ENCODE assay signal across 19 cellular contexts in genomic region chr22:50118129-50118528, GRCh38. TPM values are rescaled to one million over a fixed set of nuclear protein-coding genes. Genes with fewer than 3 reads are reported as not detected.
"Had no signal": no experiment of that assay in that cellular context is flagged by ENCODE, and none has a peak within 500 bp of the region (broad histone marks: within the 10 kb centered on the region; RNA-seq: fewer than 3 reads in every experiment).

No MANE protein-coding gene starts in this region.

- ATAC-seq: activated CD4-positive, alpha-beta T cell treated with anti-CD3 and anti-CD28 coated beads for 36 hours; foreskin keratinocyte; left lobe of liver; stimulated activated naive CD8-positive, alpha-beta T cell treated with anti-CD3 and anti-CD28 coated beads, Interleukin-15, amount 100 ng/mL, for 72 hours had no signal

- FAIRE-seq: colon had no signal

- H3K27ac ChIP-seq: adrenal gland, epithelial cell of prostate, foreskin keratinocyte, suprapubic skin, upper lobe of right lung had no signal

- H3K27me3 ChIP-seq: suprapubic skin, upper lobe of right lung had no signal

- DNase-seq: activated CD4-positive, alpha-beta T cell treated with anti-CD3 and anti-CD28 coated beads for 36 hours; activated CD4-positive, alpha-beta T cell treated with anti-CD3 and anti-CD28 coated beads, Interleukin-2, amount 50 U/mL, for 48 hours; activated gamma-delta T cell; dorsolateral prefrontal cortex; hypothalamus; stimulated activated naive CD8-positive, alpha-beta T cell treated with anti-CD3 and anti-CD28 coated beads, Interleukin-15, amount 100 ng/mL, for 72 hours; T-helper 2 cell; upper lobe of right lung had no signal

- H3K4me1 ChIP-seq: suprapubic skin had no signal

- H3K4me3 ChIP-seq: adrenal gland, dorsolateral prefrontal cortex, lung, suprapubic skin, upper lobe of right lung had no signal

- H3K4me3 Mint-ChIP-seq: activated CD4-positive, alpha-beta T cell treated with anti-CD3 and anti-CD28 coated beads for 36 hours; activated naive CD4-positive, alpha-beta T cell treated with anti-CD3 and anti-CD28 coated beads, Interleukin-2, amount 50 U/mL, for 24 hours; neural crest cell; stimulated activated naive CD8-positive, alpha-beta T cell treated with anti-CD3 and anti-CD28 coated beads, Interleukin-15, amount 100 ng/mL, for 72 hours had no signal

- H3K9me3 Mint-ChIP-seq: activated naive CD4-positive, alpha-beta T cell treated with anti-CD3 and anti-CD28 coated beads, Interleukin-2, amount 50 U/mL, for 24 hours; neural crest cell; stimulated activated naive CD8-positive, alpha-beta T cell treated with anti-CD3 and anti-CD28 coated beads, Interleukin-15, amount 100 ng/mL, for 72 hours had no signal

- H3K4me1 Mint-ChIP-seq: activated CD4-positive, alpha-beta T cell treated with anti-CD3 and anti-CD28 coated beads for 36 hours; activated naive CD4-positive, alpha-beta T cell treated with anti-CD3 and anti-CD28 coated beads, Interleukin-2, amount 50 U/mL, for 24 hours had no signal

- H3K27ac Mint-ChIP-seq: activated CD4-positive, alpha-beta T cell treated with anti-CD3 and anti-CD28 coated beads for 36 hours; activated naive CD4-positive, alpha-beta T cell treated with anti-CD3 and anti-CD28 coated beads, Interleukin-2, amount 50 U/mL, for 24 hours; progenitor cell of endocrine pancreas; stimulated activated naive CD8-positive, alpha-beta T cell treated with anti-CD3 and anti-CD28 coated beads, Interleukin-15, amount 100 ng/mL, for 72 hours had no signal

- H3K9me3 ChIP-seq: adrenal gland, suprapubic skin had no signal

- H3K36me3 ChIP-seq: adrenal gland, suprapubic skin, upper lobe of right lung had no signal

RNA-seq across cellular contexts. Expression of gene MOV10L1, which starts 28.3 kb away (rescaled TPM):
- total RNA-seq: left lobe of liver, neural crest cell had no signal
- polyA plus RNA-seq: keratinocyte had no signal

RNA-seq across cellular contexts. Expression of gene MLC1, which starts 32.9 kb away (rescaled TPM):
- total RNA-seq: activated CD4-positive, alpha-beta T cell treated with anti-CD3 and anti-CD28 coated beads for 36 hours; adrenal gland; foreskin keratinocyte; left lobe of liver; progenitor cell of endocrine pancreas had no signal
- polyA plus RNA-seq: foreskin keratinocyte, keratinocyte had no signal
